32 cellular contexts compared by ENCODE assay signal in the genomic region with DNA sequence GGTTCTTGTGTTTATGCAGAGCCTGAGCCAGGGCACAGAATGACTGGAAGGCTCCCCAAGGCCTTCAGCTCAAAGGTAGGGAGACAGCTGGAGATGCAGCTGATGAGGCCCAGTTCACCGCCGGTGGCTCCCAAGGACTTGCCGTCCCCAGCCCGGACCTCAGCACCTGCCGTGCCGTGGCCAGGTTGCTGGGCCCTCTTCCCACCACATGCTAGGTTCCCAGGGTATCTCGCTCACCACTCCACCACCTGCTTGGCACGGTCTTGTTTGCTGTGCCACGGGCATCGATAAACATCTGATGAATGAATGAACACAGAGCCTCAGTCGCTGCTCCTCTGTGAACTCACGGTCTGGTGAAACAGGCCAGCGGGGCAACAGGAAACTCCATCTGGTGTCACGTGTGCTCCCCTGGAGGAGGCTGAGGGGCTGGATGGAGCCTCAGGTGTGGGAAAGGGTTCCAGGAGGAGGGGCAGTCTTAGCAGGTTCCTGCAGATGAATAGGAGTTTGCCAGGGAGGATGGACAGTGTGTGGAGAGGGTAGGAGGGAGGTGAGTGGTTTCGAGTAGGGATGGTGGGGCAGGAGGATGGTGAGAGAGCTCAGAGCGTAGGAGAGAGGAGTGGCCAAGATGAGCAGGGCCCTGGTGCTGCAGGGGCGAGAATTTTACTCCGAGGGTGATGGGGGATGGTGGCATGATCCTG. TPM values are rescaled to one million over a fixed set of nuclear protein-coding genes. Genes with fewer than 3 reads are reported as not detected.
A peak's percentile ranks its signal among the peaks of the same experiment; 100 is the strongest.
DNase-seq lines count a peak whose midpoint lies in the region; ATAC-seq and TF ChIP-seq lines count a peak whose summit lies in the region.
"Had no signal": no experiment of that assay in that cellular context is flagged by ENCODE, and none has a peak within 500 bp of the region (broad histone marks: within the 10 kb centered on the region; RNA-seq: fewer than 3 reads in every experiment).

No MANE protein-coding gene starts in this region.

- peaks cover 20% of the 10 kb centered on the region for H3K4me1 Mint-ChIP-seq in T-helper 17 cell
- H3K4me1 Mint-ChIP-seq: activated CD8-positive, alpha-beta memory T cell treated with anti-CD3 and anti-CD28 coated beads, Interleukin-2, amount 10 ng/mL, durations not matched to agents 7 days and 5 days; nephron; T-cell had no signal

- H3K27ac Mint-ChIP-seq in T-helper 17 cell = peak overlapping the region; percentile 62
- H3K27ac Mint-ChIP-seq: activated CD8-positive, alpha-beta memory T cell treated with anti-CD3 and anti-CD28 coated beads, Interleukin-2, amount 10 ng/mL, durations not matched to agents 7 days and 5 days; activated naive CD4-positive, alpha-beta T cell treated with anti-CD3 and anti-CD28 coated beads for 36 hours; HFFc6; nephron; T-cell had no signal

- no peak for TF ChIP-seq CTCF in osteoblast (IDR thresholded peaks at IDR 0.05; ENCODE audit: extremely low read depth, low read depth, low read length)

- H3K9me3 ChIP-seq in T-helper 17 cell (ENCODE audit: control insufficient read depth, low read length, poor library complexity, severe bottlenecking) = no peaks in the 10 kb centered on the region
- H3K9me3 ChIP-seq in osteoblast (ENCODE audit: low read depth, low read length) = no peaks in the 10 kb centered on the region
- H3K9me3 ChIP-seq: SJCRH30, thyroid gland had no signal

- DNase-seq in COR-L47 (lab: John Stamatoyannopoulos, UW) (peak; percentile 18), DMS53 treated with DMSO at 0.1 percent for 48 hours (lab: John Stamatoyannopoulos, UW; ENCODE audit: unreplicated experiment) (peak; percentile 89), T-helper 17 cell (no peak), osteoblast (ENCODE audit: insufficient read length, low spot score, missing footprints) (peak; percentile 67), mucosa of gallbladder (ENCODE audit: low spot score) (no peak), NCI-H128 (lab: John Stamatoyannopoulos, UW; ENCODE audit: unreplicated experiment) (no peak)
- DNase-seq in activated CD4-positive, alpha-beta T cell treated with anti-CD3 and anti-CD28 coated beads for 48 hours = no peak
- DNase-seq: activated CD4-positive, CD25-positive, alpha-beta regulatory T cell; activated CD8-positive, alpha-beta memory T cell treated with anti-CD3 and anti-CD28 coated beads, Interleukin-2, amount 10 ng/mL, durations not matched to agents 7 days and 5 days; activated naive CD4-positive, alpha-beta T cell treated with anti-CD3 and anti-CD28 coated beads for 36 hours; activated T-cell treated with anti-CD3 and anti-CD28 coated beads, Interleukin-2, amount 50 U/mL, for 4 hours; central memory CD4-positive, alpha-beta T cell; DND-41; effector memory CD8-positive, alpha-beta T cell; GF-D8; HFFc6; MV-4-11; NCI-H1694 treated with DMSO at 0.1 percent for 48 hours; NCI-H2227 treated with DMSO at 0.1 percent for 48 hours; NCI-H82; right cardiac atrium; SJCRH30; stimulated activated CD4-positive, alpha-beta T cell treated with anti-CD3 and anti-CD28 coated beads, Interleukin-2, amount 100 ng/mL, for 48 hours; T-cell; thyroid gland had no signal

- H2AFZ ChIP-seq in osteoblast (ENCODE audit: low read length) = no peak overlapping the region
- H2AFZ ChIP-seq: parathyroid adenoma had no signal

- H3K27me3 Mint-ChIP-seq in T-helper 17 cell = peaks cover 20% of the 10 kb centered on the region

- no peaks in the 10 kb centered on the region for H3K27me3 ChIP-seq in osteoblast (ENCODE audit: insufficient read depth, low read length)
- H3K27me3 ChIP-seq: thyroid gland had no signal

- ATAC-seq in T-helper 17 cell = no peak
- ATAC-seq: activated CD8-positive, alpha-beta memory T cell treated with anti-CD3 and anti-CD28 coated beads, Interleukin-2, amount 10 ng/mL, durations not matched to agents 7 days and 5 days; activated T-cell treated with anti-CD3 and anti-CD28 coated beads, Interleukin-2, amount 50 U/mL, for 4 hours; effector memory CD8-positive, alpha-beta T cell; left lobe of liver; right cardiac atrium; T-cell had no signal

- no peak overlapping the region for H3K27ac ChIP-seq in osteoblast (ENCODE audit: low read depth, low read length)
- H3K27ac ChIP-seq: parathyroid adenoma, SJCRH30, thyroid gland had no signal

- H3K79me2 ChIP-seq in osteoblast (ENCODE audit: insufficient read depth, low read length) = no peaks in the 10 kb centered on the region
- H3K79me2 ChIP-seq: parathyroid adenoma had no signal

- H3K36me3 Mint-ChIP-seq in T-helper 17 cell (ENCODE audit: low read depth) = peaks cover 17% of the 10 kb centered on the region
- H3K36me3 Mint-ChIP-seq: activated CD8-positive, alpha-beta memory T cell treated with anti-CD3 and anti-CD28 coated beads, Interleukin-2, amount 10 ng/mL, durations not matched to agents 7 days and 5 days had no signal

- H3K4me2 ChIP-seq in osteoblast (ENCODE audit: insufficient read depth, low read length) = no peak overlapping the region

- H4K20me1 ChIP-seq in osteoblast (ENCODE audit: insufficient read depth, low read length) = no peaks in the 10 kb centered on the region

- no peak overlapping the region for H3K4me3 Mint-ChIP-seq in T-helper 17 cell
- H3K4me3 Mint-ChIP-seq: activated CD8-positive, alpha-beta memory T cell treated with anti-CD3 and anti-CD28 coated beads, Interleukin-2, amount 10 ng/mL, durations not matched to agents 7 days and 5 days; activated naive CD4-positive, alpha-beta T cell treated with anti-CD3 and anti-CD28 coated beads for 36 hours; activated T-cell treated with anti-CD3 and anti-CD28 coated beads, Interleukin-2, amount 50 U/mL, for 4 hours; effector memory CD8-positive, alpha-beta T cell; HFFc6; nephron; T-cell had no signal

- H3K36me3 ChIP-seq in osteoblast (ENCODE audit: insufficient read depth, low read length) = no peaks in the 10 kb centered on the region
- H3K36me3 ChIP-seq: SJCRH30, thyroid gland had no signal

- H3K4me3 ChIP-seq in osteoblast (ENCODE audit: insufficient read depth, low read length) = no peak overlapping the region
- H3K4me3 ChIP-seq: SJCRH30, thyroid gland had no signal

- no peaks in the 10 kb centered on the region for H3K4me1 ChIP-seq in osteoblast (ENCODE audit: insufficient read depth, low read length)
- H3K4me1 ChIP-seq: parathyroid adenoma, SJCRH30, thyroid gland had no signal

RNA-seq across cellular contexts. Expression of gene KLK14, which starts 3.6 kb away (rescaled TPM):
- under 1 TPM; 0.32 to 0.39 TPM for total RNA-seq in T-helper 17 cell
- total RNA-seq in osteoblast = not detected in 2 replicates
- total RNA-seq in mucosa of gallbladder = 0.63 TPM
- total RNA-seq: glomerular endothelial cell, left lobe of liver, LHCN-M2, RPMI7951, SJCRH30, thyroid gland had no signal

RNA-seq across cellular contexts. Expression of gene KLK13, which starts 21.4 kb away (rescaled TPM):
- not detected for total RNA-seq in T-helper 17 cell
- total RNA-seq in osteoblast = not detected in 2 replicates
- total RNA-seq in mucosa of gallbladder = 2.0 TPM
- total RNA-seq: activated CD8-positive, alpha-beta memory T cell treated with anti-CD3 and anti-CD28 coated beads, Interleukin-2, amount 10 ng/mL, durations not matched to agents 7 days and 5 days; activated naive CD4-positive, alpha-beta T cell treated with anti-CD3 and anti-CD28 coated beads for 36 hours; activated T-cell treated with anti-CD3 and anti-CD28 coated beads, Interleukin-2, amount 50 U/mL, for 4 hours; epithelial cell of proximal tubule; glomerular endothelial cell; HFFc6; left lobe of liver; LHCN-M2; right cardiac atrium; RPMI7951; SJCRH30; T-cell had no signal

RNA-seq across cellular contexts. Expression of gene CTU1, which starts 21.9 kb away (rescaled TPM):
- total RNA-seq in T-helper 17 cell (1 to 10 TPM; 4.1 to 4.6 TPM), osteoblast (4.1 and 4.3 TPM in 2 replicates), mucosa of gallbladder (12.1 TPM)

RNA-seq across cellular contexts. Expression of gene SIGLEC9, which starts 38.4 kb away (rescaled TPM):
- total RNA-seq in T-helper 17 cell (1 to 10 TPM; 1.4 to 4.8 TPM), osteoblast (under 0.01 TPM in 1 of 2 replicates, not detected in the other), mucosa of gallbladder (6.3 TPM)
- total RNA-seq: epithelial cell of proximal tubule, glomerular endothelial cell, HFFc6, LHCN-M2, RPMI7951, SJCRH30 had no signal

RNA-seq across cellular contexts. Expression of gene KLK12, which starts 51.5 kb away (rescaled TPM):
- total RNA-seq in T-helper 17 cell (not detected), osteoblast (not detected in 2 replicates), mucosa of gallbladder (0.78 TPM)
- total RNA-seq: activated CD8-positive, alpha-beta memory T cell treated with anti-CD3 and anti-CD28 coated beads, Interleukin-2, amount 10 ng/mL, durations not matched to agents 7 days and 5 days; activated naive CD4-positive, alpha-beta T cell treated with anti-CD3 and anti-CD28 coated beads for 36 hours; activated T-cell treated with anti-CD3 and anti-CD28 coated beads, Interleukin-2, amount 50 U/mL, for 4 hours; epithelial cell of proximal tubule; glomerular endothelial cell; HFFc6; left lobe of liver; LHCN-M2; right cardiac atrium; RPMI7951; SJCRH30; T-cell; thyroid gland had no signal

Comparison
In these comparisons a context has a peak if more than half of its experiments do, and no peak if none do; other contexts are left out.
1. DNase-seq: peak in COR-L47 (single experiment), DMS53 treated with DMSO at 0.1 percent for 48 hours (single experiment) and osteoblast (single experiment); none in T-helper 17 cell (0 of 3), activated CD4-positive, alpha-beta T cell treated with anti-CD3 and anti-CD28 coated beads for 48 hours (single experiment), mucosa of gallbladder (single experiment) and NCI-H128 (single experiment).